Comparison of ENCODE assay signal across 20 cellular contexts in genomic region chr20:25489221-25489863, GRCh38.
DNase-seq lines count a peak whose midpoint lies in the region; ATAC-seq and TF ChIP-seq lines count a peak whose summit lies in the region.
"Had no signal": no experiment of that assay in that cellular context is flagged by ENCODE, and none has a peak within 500 bp of the region (broad histone marks: within the 10 kb centered on the region; RNA-seq: fewer than 3 reads in every experiment).

No MANE protein-coding gene starts in this region.

- H3K36me3 Mint-ChIP-seq in naive thymus-derived CD4-positive, alpha-beta T cell = no peaks in the 10 kb centered on the region

- CTCF ChIA-PET in naive thymus-derived CD4-positive, alpha-beta T cell (lab: Charles Lee) = no interaction called here

- no peak for TF ChIP-seq CTCF in osteoblast (IDR thresholded peaks at IDR 0.05; ENCODE audit: extremely low read depth, low read depth, low read length)
- TF ChIP-seq CTCF in heart right ventricle (IDR thresholded peaks at IDR 0.05) = no peak
- no peak for TF ChIP-seq CTCF in left ventricle myocardium inferior (IDR thresholded peaks at IDR 0.05; ENCODE audit: borderline replicate concordance)

- no peaks in the 10 kb centered on the region for H3K79me2 ChIP-seq in osteoblast (ENCODE audit: insufficient read depth, low read length)

- H3K27ac ChIP-seq in osteoblast (ENCODE audit: low read depth, low read length) = no peak overlapping the region
- no peak overlapping the region for H3K27ac ChIP-seq in heart right ventricle
- no peak overlapping the region for H3K27ac ChIP-seq in naive thymus-derived CD4-positive, alpha-beta T cell (ENCODE audit: low read depth, low read length)
- H3K27ac ChIP-seq in left ventricle myocardium inferior (replicated peaks) = no peak overlapping the region
- H3K27ac ChIP-seq: 22Rv1, HL-60 had no signal

- H2AFZ ChIP-seq in osteoblast (ENCODE audit: low read length) = no peak overlapping the region

- peaks cover 51% of the 10 kb centered on the region for H3K36me3 ChIP-seq in NT2/D1 (ENCODE audit: insufficient read depth, insufficient read length, low read length)
- peaks cover 28% of the 10 kb centered on the region for H3K36me3 ChIP-seq in iPS-15b (ENCODE audit: control insufficient read depth, insufficient read depth, low read length)
- peaks cover 13% of the 10 kb centered on the region for H3K36me3 ChIP-seq in osteoblast (ENCODE audit: insufficient read depth, low read length)
- peaks cover 0 to 13% (median 0%) of the 10 kb centered on the region in 9 donors for H3K36me3 ChIP-seq in heart right ventricle
- H3K36me3 ChIP-seq in naive thymus-derived CD4-positive, alpha-beta T cell (ENCODE audit: control insufficient read depth in 2 of 3, insufficient read depth in 3 of 3, low read length in 3 of 3) = no peaks in the 10 kb centered on the region
- H3K36me3 ChIP-seq in left ventricle myocardium inferior = peaks cover 13% of the 10 kb centered on the region

- H3K9me3 Mint-ChIP-seq in naive thymus-derived CD4-positive, alpha-beta T cell = no peaks in the 10 kb centered on the region
- H3K9me3 Mint-ChIP-seq: HFFc6 had no signal

- H4K20me1 ChIP-seq in osteoblast (ENCODE audit: insufficient read depth, low read length) = no peaks in the 10 kb centered on the region

- H3K4me2 ChIP-seq in osteoblast (ENCODE audit: insufficient read depth, low read length) = no peak overlapping the region
- H3K4me2 ChIP-seq: SK-N-SH had no signal

- no peaks in the 10 kb centered on the region for H3K9me3 ChIP-seq in NT2/D1 (ENCODE audit: insufficient read depth, low read length)
- H3K9me3 ChIP-seq in iPS-15b (ENCODE audit: control insufficient read depth, insufficient read depth, low read length) = no peaks in the 10 kb centered on the region
- H3K9me3 ChIP-seq in osteoblast (ENCODE audit: low read depth, low read length) = no peaks in the 10 kb centered on the region
- no peaks in the 10 kb centered on the region for H3K9me3 ChIP-seq in heart right ventricle
- no peaks in the 10 kb centered on the region for H3K9me3 ChIP-seq in naive thymus-derived CD4-positive, alpha-beta T cell (ENCODE audit: control insufficient read depth in 2 of 3, low read length in 3 of 3)
- H3K9me3 ChIP-seq in left ventricle myocardium inferior (replicated peaks) = no peaks in the 10 kb centered on the region
- H3K9me3 ChIP-seq: SK-N-SH had no signal

- POLR2A ChIA-PET in naive thymus-derived CD4-positive, alpha-beta T cell (lab: Charles Lee) = no interaction called here

- no peak overlapping the region for H3K4me3 Mint-ChIP-seq in naive thymus-derived CD4-positive, alpha-beta T cell
- H3K4me3 Mint-ChIP-seq: HFFc6 had no signal

- H3K9ac ChIP-seq in NT2/D1 (ENCODE audit: insufficient read length, low read depth) = no peak overlapping the region
- H3K9ac ChIP-seq in iPS-15b (ENCODE audit: low read depth, low read length) = peak overlapping the region; percentile 32
- H3K9ac ChIP-seq: SK-N-SH had no signal

- H3K27me3 Mint-ChIP-seq in naive thymus-derived CD4-positive, alpha-beta T cell = no peaks in the 10 kb centered on the region

- peak; percentile 17 for DNase-seq in Right ventricle myocardium inferior (ENCODE audit: missing footprints)
- DNase-seq in left cardiac atrium = no peak
- peak; percentile 13 for DNase-seq in NT2/D1 (ENCODE audit: low read depth, low spot score)
- peak; percentile 52 for DNase-seq in osteoblast (ENCODE audit: insufficient read length, low spot score, missing footprints)
- no peak for DNase-seq in heart right ventricle
- no peak for DNase-seq in naive thymus-derived CD4-positive, alpha-beta T cell
- DNase-seq in left ventricle myocardium inferior = no peak
- DNase-seq: AML-193, GDM1, GOT3, HFFc6, NCI-H1092 treated with DMSO at 0.1 percent for 48 hours, NCI-H146, NCI-H2081 treated with DMSO at 0.1 percent for 48 hours, NCI-H446 treated with DMSO at 0.1 percent for 48 hours, SHP77 treated with DMSO at 0.1 percent for 48 hours, SK-N-SH had no signal

- no peak overlapping the region for H3K27ac Mint-ChIP-seq in naive thymus-derived CD4-positive, alpha-beta T cell
- H3K27ac Mint-ChIP-seq: HFFc6 had no signal

- intact Hi-C loops in Right ventricle myocardium inferior (cut with DNase I) (loop anchor here (10.0 kb wide), 1 partner anchor 55 kb away; no protein-coding TSS in a partner anchor), left cardiac atrium (cut with DNase I) (no loop called here), heart right ventricle (cut with DNase I) (no loop called here), left ventricle myocardium inferior (cut with micrococcal nuclease) (no loop called here)
- intact Hi-C loops in naive thymus-derived CD4-positive, alpha-beta T cell (cut with micrococcal nuclease) = no loop called here

- no peak for ATAC-seq in Right ventricle myocardium inferior
- ATAC-seq in left cardiac atrium = no peak
- no peak for ATAC-seq in heart right ventricle
- no peak for ATAC-seq in naive thymus-derived CD4-positive, alpha-beta T cell

- H3K4me1 ChIP-seq in NT2/D1 (ENCODE audit: insufficient read depth, insufficient read length) (peaks cover 17% of the 10 kb centered on the region), iPS-15b (ENCODE audit: control insufficient read depth, insufficient read depth, low read length) (peaks cover 8% of the 10 kb centered on the region), osteoblast (ENCODE audit: insufficient read depth, low read length) (no peaks in the 10 kb centered on the region), heart right ventricle (peaks cover 0 to 20% (median 4%) of the 10 kb centered on the region in 9 donors), left ventricle myocardium inferior (peaks cover 14% of the 10 kb centered on the region)
- H3K4me1 ChIP-seq in naive thymus-derived CD4-positive, alpha-beta T cell (ENCODE audit: control insufficient read depth in 2 of 2, insufficient read depth in 2 of 2, low read length in 2 of 2) = peaks cover 0 to 21% of the 10 kb centered on the region in 2 donors

- H3K4me1 Mint-ChIP-seq in naive thymus-derived CD4-positive, alpha-beta T cell = peaks cover 13 to 26% (median 25%) of the 10 kb centered on the region in 7 donors

- 94 to 95% methylated on average over 15 of the region's 15 CpGs for WGBS in heart right ventricle, 2 donors

- no peaks in the 10 kb centered on the region for H3K27me3 ChIP-seq in NT2/D1 (ENCODE audit: insufficient read depth, insufficient read length)
- no peaks in the 10 kb centered on the region for H3K27me3 ChIP-seq in iPS-15b (ENCODE audit: control insufficient read depth, insufficient read depth, low read length)
- no peaks in the 10 kb centered on the region for H3K27me3 ChIP-seq in osteoblast (ENCODE audit: insufficient read depth, low read length)
- no peaks in the 10 kb centered on the region for H3K27me3 ChIP-seq in heart right ventricle
- H3K27me3 ChIP-seq in naive thymus-derived CD4-positive, alpha-beta T cell (ENCODE audit: control insufficient read depth in 2 of 2, insufficient read depth in 2 of 2, low read length in 2 of 2) = no peaks in the 10 kb centered on the region
- H3K27me3 ChIP-seq in left ventricle myocardium inferior (ENCODE audit: low read depth) = no peaks in the 10 kb centered on the region

- H3K4me3 ChIP-seq in NT2/D1 (ENCODE audit: insufficient read length, low read depth) (no peak overlapping the region), iPS-15b (ENCODE audit: low read depth, low read length) (no peak overlapping the region), osteoblast (ENCODE audit: insufficient read depth, low read length) (no peak overlapping the region), heart right ventricle (no peak overlapping the region), left ventricle myocardium inferior (no peak overlapping the region)
- H3K4me3 ChIP-seq in naive thymus-derived CD4-positive, alpha-beta T cell (ENCODE audit: low read length) = no peak overlapping the region

Comparison
In these comparisons a context has a peak if more than half of its experiments do, and no peak if none do; other contexts are left out.
1. DNase-seq: peak in Right ventricle myocardium inferior (single experiment), NT2/D1 (single experiment) and osteoblast (single experiment); none in left cardiac atrium (single experiment), heart right ventricle (0 of 2), naive thymus-derived CD4-positive, alpha-beta T cell (0 of 9) and left ventricle myocardium inferior (single experiment).